8 cellular contexts compared by ENCODE assay signal in the genomic region with DNA sequence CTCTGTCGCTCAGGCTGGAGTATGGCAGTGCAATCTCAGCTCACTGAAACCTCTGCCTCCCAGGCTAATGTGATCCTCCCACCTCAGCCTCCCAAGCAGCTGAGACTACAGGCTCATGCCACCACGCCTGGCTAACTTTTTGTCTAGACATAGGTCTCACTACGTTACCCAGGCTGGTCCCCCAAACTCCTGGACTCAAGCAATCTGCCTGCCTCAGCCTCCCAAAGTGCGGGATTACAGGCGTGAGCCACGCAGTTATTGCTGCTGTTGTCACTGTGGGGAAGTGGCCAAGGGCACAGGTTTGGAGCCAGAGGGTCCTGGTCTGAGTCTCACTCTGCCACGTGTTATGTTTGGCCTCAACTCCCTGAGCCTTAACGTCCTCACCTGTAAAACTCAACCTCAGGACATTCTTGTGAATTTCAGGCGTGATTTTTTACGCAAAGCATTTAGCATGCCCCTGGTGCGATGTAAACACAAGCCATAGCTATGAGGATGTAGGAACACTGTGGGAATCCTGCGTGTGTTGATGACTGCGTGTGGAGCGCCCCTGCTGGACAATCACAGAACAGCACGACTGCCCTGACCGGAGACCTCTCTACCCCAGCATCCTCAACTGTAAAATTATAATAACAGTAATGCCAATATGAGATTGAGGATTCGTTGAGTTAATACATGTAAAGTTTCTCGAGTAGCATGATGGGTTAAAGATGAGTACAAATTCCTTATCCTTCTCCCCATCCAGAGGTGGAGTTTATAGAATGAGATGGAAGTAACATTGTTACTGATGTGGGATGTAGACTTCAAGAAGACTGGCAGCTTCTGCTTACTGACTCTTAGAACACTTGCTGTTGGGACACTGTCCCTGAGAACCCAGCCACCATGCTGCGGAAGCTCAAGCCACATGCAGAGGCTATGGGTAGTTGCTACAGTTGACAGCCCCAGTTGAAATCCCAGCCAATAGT. TPM values are rescaled to one million over a fixed set of nuclear protein-coding genes. Genes with fewer than 3 reads are reported as not detected.
DNase-seq lines count a peak whose midpoint lies in the region; ATAC-seq and TF ChIP-seq lines count a peak whose summit lies in the region.

No MANE protein-coding gene starts in this region.

- H3K27me3 ChIP-seq in CD4-positive, CD25-positive, alpha-beta regulatory T cell (ENCODE audit: control insufficient read depth, insufficient read depth, low read length) = no peaks in the 10 kb centered on the region
- peaks cover 10% of the 10 kb centered on the region for H3K27me3 ChIP-seq in IMR-90 (ENCODE audit: control insufficient read depth, insufficient read depth, low read length)

- H3K9ac ChIP-seq in IMR-90 (ENCODE audit: low read depth, low read length) = no peak overlapping the region

- no peak overlapping the region for H3K18ac ChIP-seq in IMR-90 (ENCODE audit: low read depth, low read length)

- no peak overlapping the region for H2BK5ac ChIP-seq in IMR-90 (ENCODE audit: low read depth, low read length, poor library complexity, severe bottlenecking)

- H3K14ac ChIP-seq in IMR-90 (replicated peaks; ENCODE audit: low read depth, low read length) = no peak overlapping the region

- POLR2A ChIA-PET in IMR-90 (lab: Charles Lee; ENCODE audit: unreplicated experiment) = no interaction called here

- H3K27me3 Mint-ChIP-seq in CD4-positive, CD25-positive, alpha-beta regulatory T cell = peaks cover 13% of the 10 kb centered on the region

- no peaks in the 10 kb centered on the region for H3K79me1 ChIP-seq in IMR-90 (ENCODE audit: low read depth in 1 of 2, low read length in 2 of 2)

- H4K8ac ChIP-seq in IMR-90 (ENCODE audit: low read depth in 2 of 2, low read length in 2 of 2) = no peak overlapping the region

- TF ChIP-seq CTCF in IMR-90 (conservative IDR thresholded peaks at IDR 0.05; ENCODE audit: low read depth, low read length) = peak; percentile 74

- CTCF ChIA-PET in IMR-90 (lab: Yijun Ruan, JAX) = interaction anchor here (0.5 to 1.2 kb wide), 8 partner anchors 8 to 124 kb away, joined by 3 to 8 read pairs (median 4); no protein-coding TSS in a partner anchor

- no peak overlapping the region for H3K27ac ChIP-seq in CD4-positive, CD25-positive, alpha-beta regulatory T cell (ENCODE audit: insufficient read depth, low read length, poor library complexity, severe bottlenecking)
- H3K27ac ChIP-seq in IMR-90 (ENCODE audit: insufficient read depth, low read length) = no peak overlapping the region

- H3K9me3 ChIP-seq in CD4-positive, CD25-positive, alpha-beta regulatory T cell (ENCODE audit: control insufficient read depth in 2 of 2, low read length in 2 of 2) = no peaks in the 10 kb centered on the region
- H3K9me3 ChIP-seq in IMR-90 (ENCODE audit: control insufficient read depth, insufficient read depth, low read length) = no peaks in the 10 kb centered on the region

- H3K4me1 ChIP-seq in CD4-positive, CD25-positive, alpha-beta regulatory T cell (ENCODE audit: control insufficient read depth, insufficient read depth, low read length, poor library complexity, severe bottlenecking) = no peaks in the 10 kb centered on the region
- H3K4me1 ChIP-seq in IMR-90 (ENCODE audit: control insufficient read depth, insufficient read depth, low read length) = no peaks in the 10 kb centered on the region

- peak; percentile 75 to 77 for ATAC-seq in CD4-positive, CD25-positive, alpha-beta regulatory T cell (ENCODE audit: low read depth in 2 of 2)
- ATAC-seq in IMR-90 (ENCODE audit: low read depth) (peak; percentile 94), HG03521 (IDR thresholded peaks at IDR 0.05; ENCODE audit: unreplicated experiment) (no peak)
- peak; percentile 35 to 60 for ATAC-seq in activated CD4-positive, CD25-positive, alpha-beta regulatory T cell treated with anti-CD3 and anti-CD28 coated beads, Interleukin-2, amount 50 U/mL, for 24 hours

- no peaks in the 10 kb centered on the region for H3K36me3 ChIP-seq in CD4-positive, CD25-positive, alpha-beta regulatory T cell (ENCODE audit: control insufficient read depth, insufficient read depth, low read length)
- H3K36me3 ChIP-seq in IMR-90 (ENCODE audit: control insufficient read depth, insufficient read depth, low read length) = no peaks in the 10 kb centered on the region

- H3K9me1 ChIP-seq in IMR-90 (ENCODE audit: insufficient read depth, low read length) = no peaks in the 10 kb centered on the region

- TF ChIP-seq RAD21 in IMR-90 (IDR thresholded peaks at IDR 0.05; ENCODE audit: low read length) = no peak

- no peak overlapping the region for H4K91ac ChIP-seq in IMR-90 (ENCODE audit: insufficient read depth, low read depth, low read length)

- H3K4ac ChIP-seq in IMR-90 (ENCODE audit: low read depth, low read length) = no peak overlapping the region

- no TSS peak for BruUV-seq in IMR-90 (replicated peaks; lab: Mats Ljungman, UMichigan)

- H3K9me3 Mint-ChIP-seq in CD4-positive, CD25-positive, alpha-beta regulatory T cell = peaks cover 0 to 1% (median 0%) of the 10 kb centered on the region in 7 donors

- dilution Hi-C loops in IMR-90 (cut with HindIII; ENCODE audit: low sequenced_read_pairs, unreplicated experiment) = no loop called here

- no peak overlapping the region for H2AK9ac ChIP-seq in IMR-90 (replicated peaks; ENCODE audit: low read depth, low read length, poor library complexity)

- no peak overlapping the region for H2BK120ac ChIP-seq in IMR-90 (ENCODE audit: low read depth, low read length)

- H2BK15ac ChIP-seq in IMR-90 (ENCODE audit: low read depth, low read length) = no peak overlapping the region

- no peak overlapping the region for H2BK20ac ChIP-seq in IMR-90 (ENCODE audit: low read depth, low read length)

- H4K20me1 ChIP-seq in IMR-90 (ENCODE audit: insufficient read depth, low read length) = no peaks in the 10 kb centered on the region

- peak; percentile 33 to 50 (median 41) for DNase-seq in CD4-positive, CD25-positive, alpha-beta regulatory T cell
- DNase-seq in IMR-90 (peak; percentile 29), cerebellum (ENCODE audit: low spot score) (peak; percentile 36), lung microvascular endothelial cell (ENCODE audit: low read depth in 2 of 2) (peak; percentile 46 to 62), NCI-H2171 treated with DMSO at 0.1 percent for 48 hours (lab: John Stamatoyannopoulos, UW) (no peak)
- DNase-seq in stimulated activated CD8-positive, alpha-beta memory T cell treated with anti-CD3 and anti-CD28 coated beads, Interleukin-7, amount 100 ng/mL, for 1 hour (ENCODE audit: low read depth in 2 of 2) = peak; percentile 39 to 47

- peak overlapping the region; percentile 14 for H2AFZ ChIP-seq in IMR-90 (replicated peaks; ENCODE audit: low read length, poor library complexity)

- TF ChIP-seq POLR2A in IMR-90 (IDR thresholded peaks at IDR 0.05; ENCODE audit: low read depth, low read length) = no peak

- H3K56ac ChIP-seq in IMR-90 (ENCODE audit: extremely low read depth, insufficient read depth, low read length) = no peak overlapping the region

- H3K27ac Mint-ChIP-seq in CD4-positive, CD25-positive, alpha-beta regulatory T cell = peak overlapping the region in 1 of 3 donors; percentile 39

- H3K4me1 Mint-ChIP-seq in CD4-positive, CD25-positive, alpha-beta regulatory T cell = peaks cover under 1 to 14% (median 5%) of the 10 kb centered on the region in 4 donors

- no peak overlapping the region for H3K4me3 ChIP-seq in CD4-positive, CD25-positive, alpha-beta regulatory T cell (ENCODE audit: low read depth, low read length)
- H3K4me3 ChIP-seq in IMR-90 (ENCODE audit: insufficient read depth, low read depth, low read length) = no peak overlapping the region

- no peak overlapping the region for H3K4me2 ChIP-seq in IMR-90 (ENCODE audit: low read depth, low read length)

- H3K23ac ChIP-seq in IMR-90 (ENCODE audit: low read depth, low read length) = no peak overlapping the region

- no peak overlapping the region for H4K5ac ChIP-seq in IMR-90 (ENCODE audit: low read depth, low read length)

- no peak overlapping the region for H3K4me3 Mint-ChIP-seq in CD4-positive, CD25-positive, alpha-beta regulatory T cell

- intact Hi-C loops in IMR-90 (cut with micrococcal nuclease) = no loop called here

- in situ Hi-C loops in IMR-90 (cut with MboI; ENCODE audit: low sequenced_read_pairs) = loop anchor here (10.0 kb wide), 1 partner anchor 127 kb away; a partner anchor contains a TSS

- no peak overlapping the region for H2AK5ac ChIP-seq in IMR-90 (ENCODE audit: low read depth, low read length)

- no CpG with 5 or more reads among the region's 19 CpGs for WGBS in IMR-90 (ENCODE audit: extremely low coverage in 2 of 2, insufficient read length in 1 of 2), 2 experiments

- no peaks in the 10 kb centered on the region for H3K36me3 Mint-ChIP-seq in CD4-positive, CD25-positive, alpha-beta regulatory T cell

TF ChIP-seq in IMR-90, 13 proteins besides CTCF, POLR2A, EP300 and RAD21:
- no peak for TF ChIP-seq CHD1 (IDR thresholded peaks at IDR 0.05; ENCODE audit: low read depth, low read length)
- TF ChIP-seq SMC3 (IDR thresholded peaks at IDR 0.05; ENCODE audit: low read depth, low read length) = 0 out of 2 replicates have a peak, but pooled peaks have one; percentile 6
TF ChIP-seq in IMR-90: peak in this region for 1.

RNA-seq across cellular contexts. Expression of a gene that starts 41.8 kb away (rescaled TPM):
- total RNA-seq in CD4-positive, CD25-positive, alpha-beta regulatory T cell = not detected
- polyA plus RNA-seq in CD4-positive, CD25-positive, alpha-beta regulatory T cell = under 1 TPM in 3 of 4 donors, not detected in 1; 0.57 to 0.80 (median 0.62) TPM
- under 0.01 and 0.18 TPM in 2 replicates for total RNA-seq in IMR-90 (2012; rRNA removed)
- 0.11 and 0.12 TPM in 2 replicates for polyA plus RNA-seq in IMR-90 (2012; rRNA removed)
- polyA plus RNA-seq in IMR-90 (2012; cell fraction: cytosol; rRNA removed) = 0.22 and 0.24 TPM in 2 replicates
- polyA plus RNA-seq in IMR-90 (2012; cell fraction: nucleus; rRNA removed; ENCODE audit: low replicate concordance) = 0.10 and 0.12 TPM in 2 replicates
- 6.2 TPM for total RNA-seq in cerebellum
- total RNA-seq in lung microvascular endothelial cell = under 0.01 TPM in 2 replicates
